Comparison of ENCODE assay signal across 1 cellular context in genomic region chr16:26371349-26371869, GRCh38.
TF ChIP-seq lines count a peak whose summit lies in the region.

No MANE protein-coding gene starts in this region.

TF ChIP-seq in WTC11, 78 proteins besides CTCF, POLR2A, EP300 and RAD21 (continued from another document):
- TF ChIP-seq PRDM15 (CRISPR knock-in tag; IDR thresholded peaks at IDR 0.05) (no peak), NR2C2 (CRISPR knock-in tag; IDR thresholded peaks at IDR 0.05) (no peak), ZNF425 (CRISPR knock-in tag; conservative IDR thresholded peaks at IDR 0.05) (no peak), ZBTB21 (CRISPR knock-in tag; IDR thresholded peaks at IDR 0.05; ENCODE audit: borderline replicate concordance) (no peak), ZNF671 (CRISPR knock-in tag; IDR thresholded peaks at IDR 0.05) (no peak), CREB1 (CRISPR knock-in tag; IDR thresholded peaks at IDR 0.05) (no peak)
